In genomic region chr1:155323729-155324040, GRCh38 we compare ENCODE assay signal across 8 cellular contexts. TPM values are rescaled to one million over a fixed set of nuclear protein-coding genes. Genes with fewer than 3 reads are reported as not detected.
A peak's percentile ranks its signal among the peaks of the same experiment; 100 is the strongest.
DNase-seq lines count a peak whose midpoint lies in the region; ATAC-seq and TF ChIP-seq lines count a peak whose summit lies in the region.

No MANE protein-coding gene starts in this region.

- H3K27ac ChIP-seq in colonic mucosa, result peak overlapping the region; percentile 96

- no peaks in the 10 kb centered on the region for H3K36me3 ChIP-seq in colonic mucosa

- intact Hi-C loops in colonic mucosa (cut with DNase I), result loop anchor here (5.0 kb wide), 2 partner anchors 46 to 71 kb away; partner anchors contain the start of gene HCN3

- peak overlapping the region; percentile 86 to 93 for H3K9ac ChIP-seq in colonic mucosa (ENCODE audit: low read depth in 2 of 2, low read length in 2 of 2)

- H3K27me3 ChIP-seq in colonic mucosa, result no peaks in the 10 kb centered on the region

- DNase-seq in ACHN (peak; percentile 92), NCI-H510A treated with DMSO at 0.1 percent for 48 hours (lab: John Stamatoyannopoulos, UW) (peak; percentile 81), colonic mucosa (peak; percentile 95), left lobe of liver (ENCODE audit: low spot score) (peak; percentile 93)
- DNase-seq in activated CD4-positive, alpha-beta T cell treated with anti-CD3 and anti-CD28 coated beads for 48 hours, result peak; percentile 88
- peak; percentile 63 for DNase-seq in stimulated activated CD4-positive, alpha-beta T cell treated with anti-CD3 and anti-CD28 coated beads, Interleukin-2, amount 100 ng/mL, for 4 hours (ENCODE audit: low read depth)

- TF ChIP-seq CTCF in colonic mucosa (IDR thresholded peaks at IDR 0.05), result no peak

- peaks cover 20% of the 10 kb centered on the region for H3K4me1 ChIP-seq in colonic mucosa

- ATAC-seq in GM18868 (IDR thresholded peaks at IDR 0.05; ENCODE audit: unreplicated experiment) (peak; percentile 51), HG03175 (IDR thresholded peaks at IDR 0.05; ENCODE audit: unreplicated experiment) (peak; percentile 46), left lobe of liver (peak; percentile 74)

- in situ Hi-C loops in ACHN (cut with HindIII; ENCODE audit: low pct_ligation_motif_present, low pct_unique_long_range_greater_than_20kb, low sequenced_read_pairs), result loop anchor here (5.0 kb wide), 1 partner anchor 51 kb away; the partner anchor contains the start of gene CLK2

- no peaks in the 10 kb centered on the region for H3K9me3 ChIP-seq in colonic mucosa

- H3K4me3 ChIP-seq in colonic mucosa, result peak overlapping the region; percentile 83

RNA-seq across cellular contexts. Expression of gene RUSC1, which starts 3.0 kb away (rescaled TPM):
- total RNA-seq in colonic mucosa (100 to 1,000 TPM in 1 of 2 donors, 10 to 100 TPM in 1; 68.4 to 113 TPM), left lobe of liver (8.5 TPM)

RNA-seq across cellular contexts. Expression of gene FDPS, which starts 15.0 kb away (rescaled TPM):
- total RNA-seq in colonic mucosa, result 100 to 1,000 TPM; 300 to 501 TPM
- 266 TPM for total RNA-seq in left lobe of liver

RNA-seq across cellular contexts. Expression of gene PKLR, which starts 22.4 kb away (rescaled TPM):
- 1 to 10 TPM; 1.6 to 2.9 TPM for total RNA-seq in colonic mucosa
- 109 TPM for total RNA-seq in left lobe of liver

RNA-seq across cellular contexts. Expression of gene HCN3, which starts 46.4 kb away (rescaled TPM):
- total RNA-seq in colonic mucosa (10 to 100 TPM; 12.4 to 12.8 TPM), left lobe of liver (2.5 TPM)

RNA-seq across cellular contexts. Expression of gene CLK2, which starts 50.4 kb away (rescaled TPM):
- total RNA-seq in colonic mucosa (10 to 100 TPM; 31.7 to 66.4 TPM), left lobe of liver (22.6 TPM)

Comparison
In these comparisons a context has a peak if more than half of its experiments do, and no peak if none do; other contexts are left out.
1. Peak in every context shown above with its lines: DNase-seq, ATAC-seq, H3K4me3 ChIP-seq and H3K27ac ChIP-seq.
2. RNA of gene PKLR, which starts 22.4 kb away (total RNA-seq): 109 TPM in left lobe of liver (single experiment); 1.6 to 2.9 TPM in colonic mucosa; every median in the first group is over 10 times any median in the second.